8 cellular contexts compared by ENCODE assay signal in the genomic region with DNA sequence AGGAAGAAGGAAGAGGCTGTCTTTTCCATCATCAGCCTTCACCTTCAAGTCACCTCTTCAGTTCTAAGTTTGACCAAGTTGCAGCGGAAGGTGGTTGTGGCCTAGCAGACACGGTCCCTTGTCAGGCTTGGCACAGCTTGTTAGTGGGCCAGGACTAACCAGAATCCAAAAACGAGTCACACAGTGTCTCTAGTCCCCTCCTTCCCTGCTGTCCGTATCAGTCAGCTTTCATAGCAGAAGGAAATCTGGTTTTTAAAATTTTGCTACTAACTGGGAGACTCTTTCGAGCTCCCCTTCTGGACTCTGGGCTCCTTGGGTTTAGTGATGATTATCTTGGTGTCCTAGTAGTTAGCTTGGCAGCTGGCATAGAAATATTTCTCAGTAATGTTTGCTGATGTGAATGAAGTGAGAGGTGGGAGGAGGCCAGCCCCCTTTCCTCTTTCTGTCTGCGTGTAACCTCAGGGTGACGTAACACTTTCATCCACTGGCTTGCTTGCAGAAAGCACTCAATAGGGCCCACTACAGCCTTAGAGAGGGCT. TPM values are rescaled to one million over a fixed set of nuclear protein-coding genes. Genes with fewer than 3 reads are reported as not detected.
DNase-seq lines count a peak whose midpoint lies in the region; ATAC-seq and TF ChIP-seq lines count a peak whose summit lies in the region.

No MANE protein-coding gene starts in this region.

- TF ChIP-seq POLR2A in right lobe of liver (IDR thresholded peaks at IDR 0.05) = no peak

- no peaks in the 10 kb centered on the region for H3K9me3 ChIP-seq in right lobe of liver

- CTCF ChIA-PET in activated naive CD4-positive, alpha-beta T cell treated with anti-CD3 and anti-CD28 coated beads for 36 hours (lab: Charles Lee) = interaction anchor here (0.6 kb wide), 2 partner anchors 127 to 415 kb away, joined by 3 read pairs; no protein-coding TSS in a partner anchor

- WGBS in right lobe of liver (ENCODE audit: insufficient coverage, low coverage, low lambda C conversion rate, missing lambda C conversion rate) = 29% methylated on average over 5 of the region's 7 CpGs

- H3K27ac ChIP-seq in right lobe of liver = peak overlapping the region in 2 of 3 donors; percentile 95 to 98

- no peak for ATAC-seq in right lobe of liver
- ATAC-seq in stimulated activated effector memory CD8-positive, alpha-beta T cell treated with anti-CD3 and anti-CD28 coated beads, Interleukin-12 subunit alpha, Interleukin-12 subunit beta, amount 100 ng/mL, for 72 hours = peak; percentile 83

- TF ChIP-seq CTCF in GM06990 (IDR thresholded peaks at IDR 0.05; ENCODE audit: insufficient read depth, low read length, poor library complexity, severe bottlenecking) (no peak), right lobe of liver (IDR thresholded peaks at IDR 0.05) (no peak)

- H3K27ac Mint-ChIP-seq in activated naive CD4-positive, alpha-beta T cell treated with anti-CD3 and anti-CD28 coated beads for 36 hours = peak overlapping the region; percentile 99
- H3K27ac Mint-ChIP-seq in stimulated activated effector memory CD8-positive, alpha-beta T cell treated with anti-CD3 and anti-CD28 coated beads, Interleukin-12 subunit alpha, Interleukin-12 subunit beta, amount 100 ng/mL, for 72 hours = peak overlapping the region; percentile 98

- intact Hi-C loops in activated naive CD4-positive, alpha-beta T cell treated with anti-CD3 and anti-CD28 coated beads for 36 hours (cut with micrococcal nuclease) = loop anchor here (5.0 to 10.0 kb wide), 2 partner anchors 481 to 1788 kb away; partner anchors contain the start of genes CLEC2B and SMIM10L1
- intact Hi-C loops in right lobe of liver (cut with DNase I) = no loop called here

- peaks cover 28% of the 10 kb centered on the region for H3K36me3 Mint-ChIP-seq in activated naive CD4-positive, alpha-beta T cell treated with anti-CD3 and anti-CD28 coated beads for 36 hours (ENCODE audit: low read depth)
- peaks cover 69% of the 10 kb centered on the region for H3K36me3 Mint-ChIP-seq in stimulated activated effector memory CD8-positive, alpha-beta T cell treated with anti-CD3 and anti-CD28 coated beads, Interleukin-12 subunit alpha, Interleukin-12 subunit beta, amount 100 ng/mL, for 72 hours

- H3K27me3 ChIP-seq in GM06990 (replicated peaks; ENCODE audit: control insufficient read depth, insufficient read depth, low read length) (no peaks in the 10 kb centered on the region), right lobe of liver (no peaks in the 10 kb centered on the region)

- H3K9me3 Mint-ChIP-seq in activated naive CD4-positive, alpha-beta T cell treated with anti-CD3 and anti-CD28 coated beads for 36 hours = no peaks in the 10 kb centered on the region
- H3K9me3 Mint-ChIP-seq in stimulated activated effector memory CD8-positive, alpha-beta T cell treated with anti-CD3 and anti-CD28 coated beads, Interleukin-12 subunit alpha, Interleukin-12 subunit beta, amount 100 ng/mL, for 72 hours = no peaks in the 10 kb centered on the region

- H3K4me1 ChIP-seq in right lobe of liver = peaks cover 0 to 28% (median 0%) of the 10 kb centered on the region in 4 donors

- H3K4me1 Mint-ChIP-seq in activated naive CD4-positive, alpha-beta T cell treated with anti-CD3 and anti-CD28 coated beads for 36 hours (ENCODE audit: low read depth) = peaks cover 58% of the 10 kb centered on the region
- H3K4me1 Mint-ChIP-seq in stimulated activated effector memory CD8-positive, alpha-beta T cell treated with anti-CD3 and anti-CD28 coated beads, Interleukin-12 subunit alpha, Interleukin-12 subunit beta, amount 100 ng/mL, for 72 hours = peaks cover 70% of the 10 kb centered on the region

- peak; percentile 43 for DNase-seq in GM06990 (ENCODE audit: extremely low read depth, insufficient read length)
- peak; percentile 19 for DNase-seq in HT1080 (ENCODE audit: low read depth)
- DNase-seq in activated naive CD4-positive, alpha-beta T cell treated with anti-CD3 and anti-CD28 coated beads for 36 hours = peak; percentile 65
- DNase-seq in right lobe of liver = no peak
- DNase-seq in stimulated activated effector memory CD8-positive, alpha-beta T cell treated with anti-CD3 and anti-CD28 coated beads, Interleukin-12 subunit alpha, Interleukin-12 subunit beta, amount 100 ng/mL, for 72 hours (ENCODE audit: low spot score in 2 of 2) = peak; percentile 38 to 76
- DNase-seq in midbrain (lab: John Stamatoyannopoulos, UW) = no peak
- DNase-seq in NCI-H748 (lab: John Stamatoyannopoulos, UW; ENCODE audit: unreplicated experiment) = no peak
- no peak for DNase-seq in cerebellum (ENCODE audit: low spot score)

- H3K27me3 Mint-ChIP-seq in activated naive CD4-positive, alpha-beta T cell treated with anti-CD3 and anti-CD28 coated beads for 36 hours (ENCODE audit: low read depth) = no peaks in the 10 kb centered on the region

- peaks cover 3% of the 10 kb centered on the region for H3K36me3 ChIP-seq in GM06990 (ENCODE audit: control insufficient read depth, insufficient read depth, low read length)
- H3K36me3 ChIP-seq in right lobe of liver = no peaks in the 10 kb centered on the region

- H3K4me3 ChIP-seq in GM06990 (replicated peaks; ENCODE audit: low read depth, low read length) (peak overlapping the region; percentile 75), right lobe of liver (no peak overlapping the region)

- peak overlapping the region; percentile 98 for H3K4me3 Mint-ChIP-seq in activated naive CD4-positive, alpha-beta T cell treated with anti-CD3 and anti-CD28 coated beads for 36 hours
- H3K4me3 Mint-ChIP-seq in stimulated activated effector memory CD8-positive, alpha-beta T cell treated with anti-CD3 and anti-CD28 coated beads, Interleukin-12 subunit alpha, Interleukin-12 subunit beta, amount 100 ng/mL, for 72 hours = peak overlapping the region; percentile 87

RNA-seq across cellular contexts. Expression of gene ETV6, which starts 3.8 kb away (rescaled TPM):
- total RNA-seq in HT1080 (2014; rRNA removed; shearing (Covaris generic)) = 7.6 and 12.4 TPM in 2 replicates
- polyA plus RNA-seq in HT1080 (2015; cell fraction: cytosol; rRNA removed) = 13.4 and 17.9 TPM in 2 replicates
- 20.1 and 22.0 TPM in 2 replicates for polyA plus RNA-seq in HT1080 (2015; cell fraction: nucleus; rRNA removed)
- total RNA-seq in activated naive CD4-positive, alpha-beta T cell treated with anti-CD3 and anti-CD28 coated beads for 36 hours = 10 to 100 TPM; 48.1 to 48.6 TPM
- total RNA-seq in right lobe of liver = 10 to 100 TPM in 4 of 6 experiments, 1 to 10 TPM in 2; 7.2 to 28.3 (median 11.0) TPM
- total RNA-seq in cerebellum = 4.8 TPM

Comparison
In these comparisons a context has a peak if more than half of its experiments do, and no peak if none do; other contexts are left out.
1. DNase-seq: peak in GM06990 (single experiment), HT1080 (single experiment), activated naive CD4-positive, alpha-beta T cell treated with anti-CD3 and anti-CD28 coated beads for 36 hours (single experiment) and stimulated activated effector memory CD8-positive, alpha-beta T cell treated with anti-CD3 and anti-CD28 coated beads, Interleukin-12 subunit alpha, Interleukin-12 subunit beta, amount 100 ng/mL, for 72 hours (2 of 2); none in right lobe of liver (0 of 3), midbrain (single experiment), NCI-H748 (single experiment) and cerebellum (single experiment).